1 cellular context compared by ENCODE assay signal in genomic region chr6:35415065-35415880, GRCh38.
TF ChIP-seq lines count a peak whose summit lies in the region.

No MANE protein-coding gene starts in this region.

TF ChIP-seq in HepG2, 621 proteins besides CTCF, POLR2A, EP300 and RAD21 (continued from another document and continues in another):
- peak; percentile 89 for TF ChIP-seq ZBED4 (CRISPR knock-in tag; IDR thresholded peaks at IDR 0.05; ENCODE audit: borderline replicate concordance)
- no peak for TF ChIP-seq ZNF776 (CRISPR knock-in tag; IDR thresholded peaks at IDR 0.05)
- no peak for TF ChIP-seq TCF7L2 (IDR thresholded peaks at IDR 0.05; ENCODE audit: low read depth, low read length)
- peak; percentile 95 for TF ChIP-seq TBL1XR1 (IDR thresholded peaks at IDR 0.05; ENCODE audit: borderline replicate concordance, low read length, partially characterized antibody)
- TF ChIP-seq MAFK (conservative IDR thresholded peaks at IDR 0.05 in 1 of 2, IDR thresholded peaks at IDR 0.05 in 1 of 2; ENCODE audit: low read length in 2 of 2) = peak in 1 of 2 experiments; percentile 58; a peak in 3 of 4 replicates
- TF ChIP-seq CBX1 (IDR thresholded peaks at IDR 0.05; ENCODE audit: low read depth) = peak; percentile 70
- peak; percentile 31 for TF ChIP-seq ZNF407 (CRISPR knock-in tag; IDR thresholded peaks at IDR 0.05; ENCODE audit: not compliant biosample characterization)
- TF ChIP-seq ARID4A (CRISPR knock-in tag; IDR thresholded peaks at IDR 0.05; ENCODE audit: borderline replicate concordance) = peak; percentile 81; the same call in 1 of the 2 replicates
- no peak for TF ChIP-seq USF2 (IDR thresholded peaks at IDR 0.05; ENCODE audit: low read depth, low read length)
- TF ChIP-seq USF2 (CRISPR knock-in tag; IDR thresholded peaks at IDR 0.05; ENCODE audit: borderline replicate concordance) = 0 out of 2 replicates have a peak, but pooled peaks have one; percentile 33
- peak; percentile 79 for TF ChIP-seq ZNF574 (CRISPR knock-in tag; IDR thresholded peaks at IDR 0.05)
- TF ChIP-seq YEATS2 (CRISPR knock-in tag; IDR thresholded peaks at IDR 0.05; ENCODE audit: borderline replicate concordance) = peak; percentile 80; the same call in 1 of the 2 replicates
- TF ChIP-seq RNF219 (CRISPR knock-in tag; IDR thresholded peaks at IDR 0.05) = no peak
- TF ChIP-seq AKNA (CRISPR knock-in tag; IDR thresholded peaks at IDR 0.05; ENCODE audit: borderline replicate concordance) = no peak
